In the genomic region with DNA sequence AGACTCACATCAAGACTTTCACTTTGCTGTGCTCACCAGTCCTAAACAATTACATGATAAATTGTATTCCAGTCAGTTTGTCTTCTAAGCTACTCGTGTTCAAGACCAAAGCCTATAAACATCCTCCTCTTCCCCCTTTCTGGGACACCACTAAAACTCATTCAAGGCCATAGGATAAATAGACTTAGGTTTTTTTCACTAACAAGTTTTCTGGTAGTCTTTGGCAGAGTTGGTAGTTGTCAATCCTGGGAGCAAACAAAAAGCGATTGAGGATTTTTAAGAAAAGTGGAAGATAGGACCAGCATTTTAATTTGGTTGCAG, we compare ENCODE assay signal across 17 cellular contexts.
A peak's percentile ranks its signal among the peaks of the same experiment; 100 is the strongest.
DNase-seq lines count a peak whose midpoint lies in the region; ATAC-seq and TF ChIP-seq lines count a peak whose summit lies in the region.
"Had no signal": no experiment of that assay in that cellular context is flagged by ENCODE, and none has a peak within 500 bp of the region (broad histone marks: within the 10 kb centered on the region; RNA-seq: fewer than 3 reads in every experiment).

No MANE protein-coding gene starts in this region.

- no peak overlapping the region for H3K56ac ChIP-seq in IMR-90 (ENCODE audit: extremely low read depth, insufficient read depth, low read length)

- H3K14ac ChIP-seq in IMR-90 (replicated peaks; ENCODE audit: low read depth, low read length) = peak overlapping the region; percentile 34

- CTCF ChIA-PET in IMR-90 (lab: Yijun Ruan, JAX) = interaction anchor here (0.7 kb wide), 1 partner anchor 22 kb away, joined by 3 read pairs; no protein-coding TSS in a partner anchor

- H3K27me3 ChIP-seq in IMR-90 (ENCODE audit: control insufficient read depth, insufficient read depth, low read length) = no peaks in the 10 kb centered on the region
- no peaks in the 10 kb centered on the region for H3K27me3 ChIP-seq in endodermal cell (ENCODE audit: control insufficient read depth, insufficient read depth, low read length, poor library complexity, severe bottlenecking)
- H3K27me3 ChIP-seq: MG63 had no signal

- H3K36me3 Mint-ChIP-seq in endodermal cell (ENCODE audit: low read depth) (no peaks in the 10 kb centered on the region), nephron (ENCODE audit: low read depth) (no peaks in the 10 kb centered on the region)
- H3K36me3 Mint-ChIP-seq: CD4-positive, CD25-positive, alpha-beta regulatory T cell had no signal

- intact Hi-C loops in IMR-90 (cut with micrococcal nuclease) = no loop called here
- intact Hi-C loops in left cardiac atrium (cut with DNase I) = no loop called here

- no peaks in the 10 kb centered on the region for H3K79me1 ChIP-seq in IMR-90 (ENCODE audit: low read depth in 1 of 2, low read length in 2 of 2)

- no peaks in the 10 kb centered on the region for H4K20me1 ChIP-seq in IMR-90 (ENCODE audit: insufficient read depth, low read length)

- no peak for TF ChIP-seq RAD21 in IMR-90 (IDR thresholded peaks at IDR 0.05; ENCODE audit: low read length)

- peak overlapping the region; percentile 18 to 79; a peak in 3 of 4 replicates for H4K8ac ChIP-seq in IMR-90 (ENCODE audit: low read depth in 2 of 2, low read length in 2 of 2)

- H3K23ac ChIP-seq in IMR-90 (ENCODE audit: low read depth, low read length) = peak overlapping the region; percentile 16; the same call in 1 of the 2 replicates

- H3K18ac ChIP-seq in IMR-90 (ENCODE audit: low read depth, low read length) = peak overlapping the region; percentile 91; the same call in 1 of the 2 replicates

- peak overlapping the region; percentile 61 for H2BK5ac ChIP-seq in IMR-90 (ENCODE audit: low read depth, low read length, poor library complexity, severe bottlenecking)

- peaks cover 3% of the 10 kb centered on the region for H3K9me1 ChIP-seq in IMR-90 (ENCODE audit: insufficient read depth, low read length)

- no peak overlapping the region for H2AK9ac ChIP-seq in IMR-90 (replicated peaks; ENCODE audit: low read depth, low read length, poor library complexity)

- H3K27ac ChIP-seq in 22Rv1 = peak overlapping the region; percentile 92
- peak overlapping the region; percentile 30; the same call in 1 of the 2 replicates for H3K27ac ChIP-seq in IMR-90 (ENCODE audit: insufficient read depth, low read length)
- H3K27ac ChIP-seq in endodermal cell (ENCODE audit: low read depth, low read length) = no peak overlapping the region
- H3K27ac ChIP-seq: KMS-11 had no signal

- DNase-seq in IMR-90 = no peak
- no peak for DNase-seq in endodermal cell
- no peak for DNase-seq in left cardiac atrium
- DNase-seq in hepatic stellate cell (ENCODE audit: low spot score) = no peak
- DNase-seq in AML-193 (lab: John Stamatoyannopoulos, UW) = no peak
- no peak for DNase-seq in ureter (ENCODE audit: low spot score)
- DNase-seq: CD4-positive, CD25-positive, alpha-beta regulatory T cell; GF-D8; NCI-H1092 treated with DMSO at 0.1 percent for 48 hours; NCI-H187 treated with DMSO at 0.1 percent for 48 hours; NCI-H510A; NCI-H82 had no signal

- POLR2A ChIA-PET in IMR-90 (lab: Charles Lee; ENCODE audit: unreplicated experiment) = interaction anchor here (0.6 to 0.7 kb wide), 2 partner anchors 54 to 58 kb away, joined by 3 to 5 read pairs; no protein-coding TSS in a partner anchor

- H3K4ac ChIP-seq in IMR-90 (ENCODE audit: low read depth, low read length) = peak overlapping the region; percentile 53; the same call in 1 of the 2 replicates

- H3K4me1 Mint-ChIP-seq in endodermal cell = peaks cover 12% of the 10 kb centered on the region
- H3K4me1 Mint-ChIP-seq in nephron = no peaks in the 10 kb centered on the region
- H3K4me1 Mint-ChIP-seq: CD4-positive, CD25-positive, alpha-beta regulatory T cell had no signal

- H3K4me1 ChIP-seq in IMR-90 (ENCODE audit: control insufficient read depth, insufficient read depth, low read length) (peaks cover 5% of the 10 kb centered on the region), endodermal cell (ENCODE audit: control insufficient read depth, insufficient read depth, low read length) (no peaks in the 10 kb centered on the region)

- H2AFZ ChIP-seq in IMR-90 (replicated peaks; ENCODE audit: low read length, poor library complexity) = no peak overlapping the region
- H2AFZ ChIP-seq: GM23338 had no signal

- peak overlapping the region; percentile 33 for H2BK15ac ChIP-seq in IMR-90 (ENCODE audit: low read depth, low read length)

- H3K9ac ChIP-seq in IMR-90 (ENCODE audit: low read depth, low read length) = no peak overlapping the region
- no peak overlapping the region for H3K9ac ChIP-seq in endodermal cell (ENCODE audit: extremely low read depth, low read length, poor library complexity, severe bottlenecking)
- H3K9ac ChIP-seq: KMS-11 had no signal

- no peak overlapping the region for H3K4me3 Mint-ChIP-seq in endodermal cell
- H3K4me3 Mint-ChIP-seq in nephron = no peak overlapping the region
- H3K4me3 Mint-ChIP-seq: CD4-positive, CD25-positive, alpha-beta regulatory T cell; GM23338 had no signal

- H3K9me3 ChIP-seq in IMR-90 (ENCODE audit: control insufficient read depth, insufficient read depth, low read length) (no peaks in the 10 kb centered on the region), endodermal cell (ENCODE audit: control insufficient read depth, low read length) (no peaks in the 10 kb centered on the region)
- H3K9me3 ChIP-seq: MG63 had no signal

- no peaks in the 10 kb centered on the region for H3K36me3 ChIP-seq in IMR-90 (ENCODE audit: control insufficient read depth, insufficient read depth, low read length)
- no peaks in the 10 kb centered on the region for H3K36me3 ChIP-seq in endodermal cell (ENCODE audit: control insufficient read depth, insufficient read depth, low read length)
- H3K36me3 ChIP-seq: MG63 had no signal

- no peaks in the 10 kb centered on the region for H3K9me3 Mint-ChIP-seq in endodermal cell
- H3K9me3 Mint-ChIP-seq in nephron = peaks cover 6% of the 10 kb centered on the region
- H3K9me3 Mint-ChIP-seq: GM23338 had no signal

- no TSS peak for BruUV-seq in IMR-90 (replicated peaks; lab: Mats Ljungman, UMichigan)

- peak; percentile 79 for ATAC-seq in IMR-90 (ENCODE audit: low read depth)
- ATAC-seq in left cardiac atrium = no peak
- ATAC-seq: GM23338 had no signal

- H2BK120ac ChIP-seq in IMR-90 (ENCODE audit: low read depth, low read length) = peak overlapping the region; percentile 80

- H4K5ac ChIP-seq in IMR-90 (ENCODE audit: low read depth, low read length) = peak overlapping the region; percentile 58; the same call in 1 of the 2 replicates

- peak overlapping the region; percentile 59; the same call in 1 of the 2 replicates for H4K91ac ChIP-seq in IMR-90 (ENCODE audit: insufficient read depth, low read depth, low read length)

- dilution Hi-C loops in IMR-90 (cut with HindIII; ENCODE audit: low sequenced_read_pairs, unreplicated experiment) = no loop called here

- H3K27ac Mint-ChIP-seq in endodermal cell = peak overlapping the region; percentile 65
- peak overlapping the region in 2 of 3 experiments; percentile 13 to 30 for H3K27ac Mint-ChIP-seq in nephron
- H3K27ac Mint-ChIP-seq: GM23338 had no signal

- peak overlapping the region; percentile 55 for H2AK5ac ChIP-seq in IMR-90 (ENCODE audit: low read depth, low read length)

- no peak for TF ChIP-seq CTCF in 22Rv1 (IDR thresholded peaks at IDR 0.05)
- no peak for TF ChIP-seq CTCF in IMR-90 (conservative IDR thresholded peaks at IDR 0.05; ENCODE audit: low read depth, low read length)
- no peak for TF ChIP-seq CTCF in endodermal cell (conservative IDR thresholded peaks at IDR 0.05)
- TF ChIP-seq CTCF in nephron (IDR thresholded peaks at IDR 0.05; ENCODE audit: unreplicated experiment in 3 of 3) = no peak

- 38% methylated on average over 1 of the region's 2 CpGs; no CpG with 5 or more reads in 1 of the 2 experiments for WGBS in IMR-90 (ENCODE audit: extremely low coverage in 2 of 2, insufficient read length in 1 of 2), 2 experiments
- 65 to 70% methylated on average over 2 of the region's 2 CpGs for WGBS in endodermal cell (ENCODE audit: insufficient coverage in 1 of 2, insufficient read length in 1 of 2), 2 experiments

- H3K4me3 ChIP-seq in IMR-90 (ENCODE audit: insufficient read depth, low read depth, low read length) (no peak overlapping the region), endodermal cell (ENCODE audit: low read length) (no peak overlapping the region)
- H3K4me3 ChIP-seq: GM23338, MG63 had no signal

- TF ChIP-seq POLR2A in IMR-90 (IDR thresholded peaks at IDR 0.05; ENCODE audit: low read depth, low read length) = no peak

- H3K27me3 Mint-ChIP-seq in endodermal cell (ENCODE audit: insufficient read depth) (peaks cover 5% of the 10 kb centered on the region), nephron (ENCODE audit: low read depth) (no peaks in the 10 kb centered on the region)

- in situ Hi-C loops in IMR-90 (cut with MboI; ENCODE audit: low sequenced_read_pairs) = no loop called here

- H3K4me2 ChIP-seq in IMR-90 (ENCODE audit: low read depth, low read length) = peak overlapping the region; percentile 71; the same call in 1 of the 2 replicates
- H3K4me2 ChIP-seq: GM23338, KMS-11 had no signal

- peak overlapping the region; percentile 84 for H2BK20ac ChIP-seq in IMR-90 (ENCODE audit: low read depth, low read length)

TF ChIP-seq in IMR-90, 13 proteins besides CTCF, POLR2A, EP300 and RAD21 (continues in another document):
- TF ChIP-seq BHLHE40 (IDR thresholded peaks at IDR 0.05; ENCODE audit: low read depth, low read length) (no peak), RFX5 (IDR thresholded peaks at IDR 0.05; ENCODE audit: low read depth, low read length) (no peak), FOS (IDR thresholded peaks at IDR 0.05; ENCODE audit: low read depth, low read length) (no peak), RCOR1 (IDR thresholded peaks at IDR 0.05; ENCODE audit: insufficient replicate concordance, low read length) (no peak), MAZ (IDR thresholded peaks at IDR 0.05; ENCODE audit: borderline replicate concordance, low read depth, low read length) (no peak), NFE2L2 (IDR thresholded peaks at IDR 0.05; ENCODE audit: low read depth, low read length) (no peak), SMC3 (IDR thresholded peaks at IDR 0.05; ENCODE audit: low read depth, low read length) (no peak)
- TF ChIP-seq, protein P1, sequence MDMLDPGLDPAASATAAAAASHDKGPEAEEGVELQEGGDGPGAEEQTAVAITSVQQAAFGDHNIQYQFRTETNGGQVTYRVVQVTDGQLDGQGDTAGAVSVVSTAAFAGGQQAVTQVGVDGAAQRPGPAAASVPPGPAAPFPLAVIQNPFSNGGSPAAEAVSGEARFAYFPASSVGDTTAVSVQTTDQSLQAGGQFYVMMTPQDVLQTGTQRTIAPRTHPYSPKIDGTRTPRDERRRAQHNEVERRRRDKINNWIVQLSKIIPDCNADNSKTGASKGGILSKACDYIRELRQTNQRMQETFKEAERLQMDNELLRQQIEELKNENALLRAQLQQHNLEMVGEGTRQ (IDR thresholded peaks at IDR 0.05; ENCODE audit: low read depth, low read length) = no peak
